In genomic region chr12:39905152-39905551, GRCh38 we compare ENCODE assay signal across 10 cellular contexts.
DNase-seq lines count a peak whose midpoint lies in the region; ATAC-seq, FAIRE-seq and TF ChIP-seq lines count a peak whose summit lies in the region.
"Had no signal": no experiment of that assay in that cellular context is flagged by ENCODE, and none has a peak within 500 bp of the region (broad histone marks: within the 10 kb centered on the region; RNA-seq: fewer than 3 reads in every experiment).

No MANE protein-coding gene starts in this region.

- H4K20me1 ChIP-seq in IMR-90 (ENCODE audit: insufficient read depth, low read length): no peaks in the 10 kb centered on the region

- WGBS in IMR-90 (ENCODE audit: extremely low coverage in 2 of 2, insufficient read length in 1 of 2), 2 experiments: no CpG with 5 or more reads among the region's 1 CpG

- H3K56ac ChIP-seq in IMR-90 (ENCODE audit: extremely low read depth, insufficient read depth, low read length): no peak overlapping the region

- H3K4me2 ChIP-seq in IMR-90 (ENCODE audit: low read depth, low read length): no peak overlapping the region

- no TSS peak for BruUV-seq in IMR-90 (replicated peaks; lab: Mats Ljungman, UMichigan)

- H3K27me3 ChIP-seq in IMR-90 (ENCODE audit: control insufficient read depth, insufficient read depth, low read length) (no peaks in the 10 kb centered on the region), ascending aorta (no peaks in the 10 kb centered on the region)

- H2BK20ac ChIP-seq in IMR-90 (ENCODE audit: low read depth, low read length): no peak overlapping the region

- no peak overlapping the region for H2BK120ac ChIP-seq in IMR-90 (ENCODE audit: low read depth, low read length)

- POLR2A ChIA-PET in IMR-90 (lab: Charles Lee; ENCODE audit: unreplicated experiment): no interaction called here

- no peak overlapping the region for H2AK9ac ChIP-seq in IMR-90 (replicated peaks; ENCODE audit: low read depth, low read length, poor library complexity)

- FAIRE-seq in islet of Langerhans (lab: Jason Lieb, UNC) (peak; percentile 85), urothelium cell line (lab: Jason Lieb, UNC) (no peak)
- FAIRE-seq: HTR-8/SVneo had no signal

- no peak overlapping the region for H3K14ac ChIP-seq in IMR-90 (replicated peaks; ENCODE audit: low read depth, low read length)

- H3K4me3 ChIP-seq in IMR-90 (ENCODE audit: insufficient read depth, low read depth, low read length) (no peak overlapping the region), ascending aorta (no peak overlapping the region)

- DNase-seq in IMR-90: peak; percentile 22
- DNase-seq in cerebellum (ENCODE audit: low spot score): peak; percentile 14
- DNase-seq in superior temporal gyrus (ENCODE audit: extremely low spot score): peak; percentile 74
- DNase-seq in hepatic stellate cell (ENCODE audit: low spot score): no peak
- DNase-seq in ascending aorta (ENCODE audit: low spot score in 2 of 2): no peak
- DNase-seq in urothelium cell line (ENCODE audit: low spot score): no peak
- DNase-seq: NCI-H526 had no signal

- no peak overlapping the region for H3K4ac ChIP-seq in IMR-90 (ENCODE audit: low read depth, low read length)

- no peak overlapping the region for H2BK15ac ChIP-seq in IMR-90 (ENCODE audit: low read depth, low read length)

- CTCF ChIA-PET in IMR-90 (lab: Yijun Ruan, JAX): interaction anchor here (0.6 kb wide), 1 partner anchor 202 kb away, joined by 6 read pairs; no protein-coding TSS in a partner anchor

- intact Hi-C loops in IMR-90 (cut with micrococcal nuclease) (no loop called here), ascending aorta (cut with DNase I) (no loop called here)

- H4K91ac ChIP-seq in IMR-90 (ENCODE audit: insufficient read depth, low read depth, low read length): no peak overlapping the region

- ATAC-seq in IMR-90 (ENCODE audit: low read depth): peak; percentile 85
- no peak for ATAC-seq in GM19455 (IDR thresholded peaks at IDR 0.05; ENCODE audit: unreplicated experiment)

- H3K27ac ChIP-seq in IMR-90 (ENCODE audit: insufficient read depth, low read length) (no peak overlapping the region), ascending aorta (no peak overlapping the region)

- TF ChIP-seq POLR2A in IMR-90 (IDR thresholded peaks at IDR 0.05; ENCODE audit: low read depth, low read length): no peak

- H3K23ac ChIP-seq in IMR-90 (ENCODE audit: low read depth, low read length): no peak overlapping the region

- dilution Hi-C loops in IMR-90 (cut with HindIII; ENCODE audit: low sequenced_read_pairs, unreplicated experiment): no loop called here

- H3K9ac ChIP-seq in IMR-90 (ENCODE audit: low read depth, low read length): no peak overlapping the region

- no peaks in the 10 kb centered on the region; the same call in 1 of the 2 replicates for H3K9me1 ChIP-seq in IMR-90 (ENCODE audit: insufficient read depth, low read length)

- no peaks in the 10 kb centered on the region for H3K4me1 ChIP-seq in IMR-90 (ENCODE audit: control insufficient read depth, insufficient read depth, low read length)
- no peaks in the 10 kb centered on the region for H3K4me1 ChIP-seq in ascending aorta

- no peak overlapping the region for H4K5ac ChIP-seq in IMR-90 (ENCODE audit: low read depth, low read length)

- H2AFZ ChIP-seq in IMR-90 (replicated peaks; ENCODE audit: low read length, poor library complexity): no peak overlapping the region

- H3K79me1 ChIP-seq in IMR-90 (ENCODE audit: low read depth in 1 of 2, low read length in 2 of 2): no peaks in the 10 kb centered on the region

- H3K9me3 ChIP-seq in IMR-90 (ENCODE audit: control insufficient read depth, insufficient read depth, low read length) (no peaks in the 10 kb centered on the region), ascending aorta (no peaks in the 10 kb centered on the region)

- H3K36me3 ChIP-seq in IMR-90 (ENCODE audit: control insufficient read depth, insufficient read depth, low read length) (no peaks in the 10 kb centered on the region), ascending aorta (no peaks in the 10 kb centered on the region)

- no peak overlapping the region for H2AK5ac ChIP-seq in IMR-90 (ENCODE audit: low read depth, low read length)

- no peak overlapping the region for H4K8ac ChIP-seq in IMR-90 (ENCODE audit: low read depth in 2 of 2, low read length in 2 of 2)

- H3K18ac ChIP-seq in IMR-90 (ENCODE audit: low read depth, low read length): no peak overlapping the region

- no peak for TF ChIP-seq RAD21 in IMR-90 (IDR thresholded peaks at IDR 0.05; ENCODE audit: low read length)

- no peak for TF ChIP-seq CTCF in IMR-90 (conservative IDR thresholded peaks at IDR 0.05; ENCODE audit: low read depth, low read length)
- TF ChIP-seq CTCF in ascending aorta (IDR thresholded peaks at IDR 0.05): no peak

- H2BK5ac ChIP-seq in IMR-90 (ENCODE audit: low read depth, low read length, poor library complexity, severe bottlenecking): no peak overlapping the region

- in situ Hi-C loops in IMR-90 (cut with MboI; ENCODE audit: low sequenced_read_pairs): no loop called here

TF ChIP-seq in IMR-90, 13 proteins besides CTCF, POLR2A, EP300 and RAD21:
- TF ChIP-seq RFX5 (IDR thresholded peaks at IDR 0.05; ENCODE audit: low read depth, low read length) (no peak), SMC3 (IDR thresholded peaks at IDR 0.05; ENCODE audit: low read depth, low read length) (no peak), CHD1 (IDR thresholded peaks at IDR 0.05; ENCODE audit: low read depth, low read length) (no peak), BHLHE40 (IDR thresholded peaks at IDR 0.05; ENCODE audit: low read depth, low read length) (no peak), MAZ (IDR thresholded peaks at IDR 0.05; ENCODE audit: borderline replicate concordance, low read depth, low read length) (no peak), USF2 (IDR thresholded peaks at IDR 0.05; ENCODE audit: low read depth, low read length) (no peak), MXI1 (IDR thresholded peaks at IDR 0.05; ENCODE audit: borderline replicate concordance, low read depth, low read length) (no peak)

Comparison
In these comparisons a context has a peak if more than half of its experiments do, and no peak if none do; other contexts are left out.
1. DNase-seq: peak in IMR-90 (single experiment), cerebellum (single experiment) and superior temporal gyrus (single experiment); none in hepatic stellate cell (single experiment), ascending aorta (0 of 2) and urothelium cell line (single experiment).